8 cellular contexts compared by ENCODE assay signal in genomic region chr15:63553388-63553791, GRCh38. TPM values are rescaled to one million over a fixed set of nuclear protein-coding genes. Genes with fewer than 3 reads are reported as not detected.
A peak's percentile ranks its signal among the peaks of the same experiment; 100 is the strongest.
DNase-seq lines count a peak whose midpoint lies in the region; TF ChIP-seq lines count a peak whose summit lies in the region.

No MANE protein-coding gene starts in this region.

- peaks cover 6 to 25% of the 10 kb centered on the region in 2 experiments for H3K36me3 ChIP-seq in mesenchymal stem cell (ENCODE audit: control insufficient read depth in 1 of 2, insufficient read depth in 2 of 2, low read depth in 1 of 2, low read length in 2 of 2)

- H2BK15ac ChIP-seq in mesenchymal stem cell (ENCODE audit: low read depth, poor library complexity, severe bottlenecking): no peak overlapping the region

- no peak overlapping the region for H3K4me3 Mint-ChIP-seq in type B pancreatic cell

- 0% methylated on average over 3 of the region's 3 CpGs for whole genome bisulfite sequencing in mesenchymal stem cell

- H3K27me3 ChIP-seq in mesenchymal stem cell (ENCODE audit: control insufficient read depth in 1 of 2, insufficient read depth in 1 of 2, low read length in 2 of 2): no peaks in the 10 kb centered on the region

- H2AFZ ChIP-seq in mesenchymal stem cell (ENCODE audit: low read depth, low read length): no peak overlapping the region

- no peak overlapping the region for H3K4me2 ChIP-seq in mesenchymal stem cell (ENCODE audit: low read length, poor library complexity, severe bottlenecking)

- no peaks in the 10 kb centered on the region for H3K9me3 ChIP-seq in mesenchymal stem cell (ENCODE audit: control insufficient read depth, low read length)

- H3K4ac ChIP-seq in mesenchymal stem cell (ENCODE audit: low read depth in 1 of 2, low read length in 2 of 2): no peak overlapping the region

- TF ChIP-seq CTCF in type B pancreatic cell (conservative IDR thresholded peaks at IDR 0.05): no peak

- peaks cover 11% of the 10 kb centered on the region for H3K79me1 ChIP-seq in mesenchymal stem cell (replicated peaks; ENCODE audit: low read length, poor library complexity, severe bottlenecking)

- no peak overlapping the region for H3K23ac ChIP-seq in mesenchymal stem cell (ENCODE audit: low read length in 2 of 2)

- H4K8ac ChIP-seq in mesenchymal stem cell (ENCODE audit: low read length): no peak overlapping the region

- H3K27me3 Mint-ChIP-seq in type B pancreatic cell: no peaks in the 10 kb centered on the region

- peak overlapping the region in 1 of 2 experiments; percentile 61 for H3K4me3 ChIP-seq in mesenchymal stem cell (ENCODE audit: insufficient read depth in 1 of 2, low read depth in 1 of 2, low read length in 2 of 2)

- peaks cover 13% of the 10 kb centered on the region for H3K36me3 Mint-ChIP-seq in type B pancreatic cell

- H2BK12ac ChIP-seq in mesenchymal stem cell (ENCODE audit: low read length in 2 of 2): no peak overlapping the region

- H3K27ac ChIP-seq in mesenchymal stem cell (ENCODE audit: low read length, poor library complexity, severe bottlenecking): peak overlapping the region; percentile 96

- peaks cover 19% of the 10 kb centered on the region for H3K4me1 Mint-ChIP-seq in type B pancreatic cell (ENCODE audit: unreplicated experiment)

- H3K27ac Mint-ChIP-seq in type B pancreatic cell: no peak overlapping the region

- no peaks in the 10 kb centered on the region for H3K9me3 Mint-ChIP-seq in type B pancreatic cell

- peak overlapping the region; percentile 62 for H2BK5ac ChIP-seq in mesenchymal stem cell (ENCODE audit: low read depth, low read length, poor library complexity, severe bottlenecking)

- peaks cover 7% of the 10 kb centered on the region for H3K4me1 ChIP-seq in mesenchymal stem cell (ENCODE audit: control insufficient read depth, insufficient read depth, low read depth, low read length)

- no peak overlapping the region for H2BK120ac ChIP-seq in mesenchymal stem cell (ENCODE audit: low read depth, low read length)

- no peak overlapping the region for H3K14ac ChIP-seq in mesenchymal stem cell (ENCODE audit: low read length in 2 of 2)

- no peak overlapping the region for H2AK5ac ChIP-seq in mesenchymal stem cell (ENCODE audit: low read length, severe bottlenecking)

- peak; percentile 53 for DNase-seq in COLO829 (ENCODE audit: low spot score)
- peak; percentile 92 for DNase-seq in M059J (ENCODE audit: low read depth)
- peak; percentile 90 for DNase-seq in dedifferentiated amniotic fluid mesenchymal stem cell (ENCODE audit: extremely low spot score)
- peak; percentile 97 for DNase-seq in mesenchymal stem cell
- no peak for DNase-seq in type B pancreatic cell (ENCODE audit: extremely low spot score, unreplicated experiment)
- no peak for DNase-seq in NCI-H1105 treated with DMSO at 0.1 percent for 48 hours (lab: John Stamatoyannopoulos, UW)
- DNase-seq in activated CD4-positive, alpha-beta T cell treated with anti-CD3 and anti-CD28 coated beads for 48 hours: no peak
- no peak for DNase-seq in cerebellum (ENCODE audit: low spot score)

- H3K9ac ChIP-seq in mesenchymal stem cell (ENCODE audit: low read length): peak overlapping the region; percentile 94

- H4K91ac ChIP-seq in mesenchymal stem cell (ENCODE audit: low read length): no peak overlapping the region

- H3K18ac ChIP-seq in mesenchymal stem cell (ENCODE audit: low read depth in 1 of 2, low read length in 2 of 2): no peak overlapping the region

RNA-seq across cellular contexts. Expression of gene FBXL22, which starts 43.8 kb away (rescaled TPM):
- total RNA-seq in M059J (2014; rRNA removed; shearing (Covaris generic)): not detected in 2 replicates
- 0.11 TPM for polyA plus RNA-seq in mesenchymal stem cell (2013, experiment 1 of 2)
- 0.10 TPM for polyA plus RNA-seq in mesenchymal stem cell (2013, experiment 2 of 2)
- total RNA-seq in type B pancreatic cell (ENCODE audit: low replicate concordance) (0.45 and 1.1 TPM in 2 replicates), cerebellum (0.64 TPM)

RNA-seq across cellular contexts. Expression of gene USP3, which starts 49.0 kb away (rescaled TPM):
- 25.7 and 29.9 TPM in 2 replicates for total RNA-seq in M059J (2014; rRNA removed; shearing (Covaris generic))
- polyA plus RNA-seq in mesenchymal stem cell (2013, experiment 1 of 2): 21.2 TPM
- 20.6 TPM for polyA plus RNA-seq in mesenchymal stem cell (2013, experiment 2 of 2)
- total RNA-seq in type B pancreatic cell (ENCODE audit: low replicate concordance) (42.3 and 57.3 TPM in 2 replicates), cerebellum (120 TPM)

Comparison
In these comparisons a context has a peak if more than half of its experiments do, and no peak if none do; other contexts are left out.
1. DNase-seq: peak in COLO829 (single experiment), M059J (single experiment), dedifferentiated amniotic fluid mesenchymal stem cell (single experiment) and mesenchymal stem cell (single experiment); none in type B pancreatic cell (single experiment), NCI-H1105 treated with DMSO at 0.1 percent for 48 hours (single experiment), activated CD4-positive, alpha-beta T cell treated with anti-CD3 and anti-CD28 coated beads for 48 hours (single experiment) and cerebellum (single experiment).